In the genomic region with DNA sequence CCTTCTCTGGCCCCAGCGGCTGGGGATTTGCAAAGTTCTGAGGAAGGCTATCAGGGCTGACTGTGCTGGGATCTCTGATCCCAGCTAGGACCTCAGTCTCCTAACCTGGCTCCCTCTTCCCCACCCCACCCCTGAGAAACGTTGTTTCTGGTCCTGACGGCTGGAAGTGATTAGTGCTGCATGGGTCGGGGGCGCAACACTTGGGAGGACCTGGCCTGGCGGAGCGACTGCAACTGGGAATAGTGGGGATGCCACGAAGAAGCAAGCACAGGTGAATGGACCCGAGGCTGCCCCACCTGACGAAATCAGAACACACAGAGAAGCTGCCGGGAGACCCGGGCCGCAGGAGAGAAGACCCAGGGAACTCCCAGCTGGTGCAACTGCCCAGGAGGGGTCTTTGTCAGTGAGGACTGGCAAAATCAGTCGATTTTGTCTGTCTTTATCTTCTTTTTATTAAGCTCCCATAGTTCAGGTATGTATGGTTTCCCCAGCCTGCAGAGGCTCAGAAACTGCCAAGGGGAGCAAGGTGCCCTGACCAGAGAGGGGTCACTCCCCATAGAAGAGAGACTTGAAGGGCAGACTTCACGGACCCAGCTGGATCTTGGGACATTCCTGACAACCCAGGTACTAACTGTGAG, we compare ENCODE assay signal across 16 cellular contexts. TPM values are rescaled to one million over a fixed set of nuclear protein-coding genes. Genes with fewer than 3 reads are reported as not detected.
DNase-seq lines count a peak whose midpoint lies in the region; ATAC-seq, FAIRE-seq and TF ChIP-seq lines count a peak whose summit lies in the region.
"Had no signal": no experiment of that assay in that cellular context is flagged by ENCODE, and none has a peak within 500 bp of the region (broad histone marks: within the 10 kb centered on the region; RNA-seq: fewer than 3 reads in every experiment).

No MANE protein-coding gene starts in this region.

- no peak for FAIRE-seq in GM12878 (lab: Jason Lieb, UNC)

- no peaks in the 10 kb centered on the region for H4K20me1 ChIP-seq in GM12878 (ENCODE audit: control insufficient read depth, insufficient read depth)

- TF ChIP-seq RAD21 in GM12878 (IDR thresholded peaks at IDR 0.05; ENCODE audit: insufficient read depth, low read depth, low read length), result no peak

- TF ChIP-seq CTCF in left ventricle myocardium inferior (IDR thresholded peaks at IDR 0.05; ENCODE audit: borderline replicate concordance), result no peak
- TF ChIP-seq CTCF in heart right ventricle (IDR thresholded peaks at IDR 0.05), result no peak
- no peak for TF ChIP-seq CTCF in GM12878 (IDR thresholded peaks at IDR 0.05 in 2 of 3, conservative IDR thresholded peaks at IDR 0.05 in 1 of 3; ENCODE audit: control insufficient read depth in 2 of 3, extremely low read depth in 1 of 3, insufficient read depth in 1 of 3, low read depth in 3 of 3, low read length in 3 of 3)

- H3K27me3 ChIP-seq in left ventricle myocardium inferior (ENCODE audit: low read depth) (peaks cover 85% of the 10 kb centered on the region), heart right ventricle (peaks cover 9 to 74% (median 66%) of the 10 kb centered on the region in 7 donors), GM12878 (replicated peaks in 1 of 2; ENCODE audit: control insufficient read depth in 2 of 2, insufficient read depth in 2 of 2, low read length in 1 of 2) (peaks cover 15 to 25% of the 10 kb centered on the region in 2 experiments; a peak in 3 of 4 replicates)
- H3K27me3 ChIP-seq: Peyer's patch had no signal

- WGBS in heart right ventricle, 2 donors, result 36 to 42% methylated on average over 15 of the region's 15 CpGs
- 83% methylated on average over 15 of the region's 15 CpGs for WGBS in GM12878 (ENCODE audit: insufficient coverage, insufficient replicate concordance, low lambda C conversion rate, missing lambda C conversion rate)
- 21 to 33% methylated on average over 14 to 15 of the region's 15 CpGs for WGBS in mesodermal cell (ENCODE audit: insufficient coverage in 2 of 2), 2 experiments

- no TSS peak for BruUV-seq in GM12878 (replicated peaks; lab: Mats Ljungman, UMichigan)

- H3K79me2 ChIP-seq in GM12878 (ENCODE audit: control insufficient read depth, insufficient read depth, low read length), result no peaks in the 10 kb centered on the region
- H3K79me2 ChIP-seq: parathyroid adenoma had no signal

- TF ChIP-seq EP300 in GM12878 (IDR thresholded peaks at IDR 0.05; ENCODE audit: borderline replicate concordance in 1 of 2, control insufficient read depth in 1 of 2, low read depth in 2 of 2, low read length in 2 of 2), result no peak

- POLR2A ChIA-PET in GM12878 (lab: Charles Lee) (interaction anchor here (1.1 kb wide), 1 partner anchor 29 kb away, joined by 3 read pairs; a partner anchor contains a TSS), HEK293T (lab: Yijun Ruan, JAX) (interaction anchor here (1.0 to 2.9 kb wide), 4 partner anchors 9 to 31 kb away, joined by 3 to 18 read pairs (median 7); a partner anchor contains a TSS)

- no peak overlapping the region for H3K27ac ChIP-seq in left ventricle myocardium inferior (replicated peaks)
- no peak overlapping the region for H3K27ac ChIP-seq in heart right ventricle
- no peak overlapping the region for H3K27ac ChIP-seq in GM12878 (ENCODE audit: control insufficient read depth, insufficient read depth)
- no peak overlapping the region for H3K27ac ChIP-seq in mesodermal cell (ENCODE audit: low read depth, low read length, severe bottlenecking)
- H3K27ac ChIP-seq: dorsolateral prefrontal cortex, parathyroid adenoma had no signal

- TF ChIP-seq POLR2A in GM12878 (IDR thresholded peaks at IDR 0.05; ENCODE audit: low read depth, low read length), result no peak

- CTCF ChIA-PET in GM12878 (lab: Yijun Ruan, JAX) (interaction anchor here (1.4 to 13.9 kb wide), 4 partner anchors 17 to 87 kb away, joined by 4 to 231 read pairs (median 84); a partner anchor contains a TSS), HEK293T (lab: Yijun Ruan, JAX) (no interaction called here)

- no peak for ATAC-seq in heart right ventricle
- no peak for ATAC-seq in GM12878
- no peak for ATAC-seq in HG03442 (IDR thresholded peaks at IDR 0.05; ENCODE audit: unreplicated experiment)

- H2AFZ ChIP-seq in GM12878 (ENCODE audit: control insufficient read depth, low read depth, low read length), result no peak overlapping the region

- peaks cover 8% of the 10 kb centered on the region for H3K36me3 ChIP-seq in left ventricle myocardium inferior
- H3K36me3 ChIP-seq in heart right ventricle, result peaks cover 0 to 8% (median 0%) of the 10 kb centered on the region in 9 donors
- H3K36me3 ChIP-seq in GM12878 (ENCODE audit: control insufficient read depth in 2 of 2, insufficient read depth in 2 of 2, low read length in 1 of 2), result no peaks in the 10 kb centered on the region
- peaks cover 11% of the 10 kb centered on the region for H3K36me3 ChIP-seq in mesodermal cell (ENCODE audit: control insufficient read depth, insufficient read depth, low read length)

- in situ Hi-C loops in GM12878 (cut with MboI), result no loop called here

- no peak overlapping the region for H3K9ac ChIP-seq in GM12878 (ENCODE audit: control insufficient read depth, insufficient read depth, low read length)
- H3K9ac ChIP-seq: parathyroid adenoma had no signal

- SMC1A ChIA-PET in GM12878 (lab: Charles Lee; ENCODE audit: uncharacterized antibody, unreplicated experiment), result interaction anchor here (0.9 to 7.0 kb wide), 5 partner anchors 10 to 86 kb away, joined by 3 to 71 read pairs (median 4); a partner anchor contains a TSS

- H3K9me3 ChIP-seq in left ventricle myocardium inferior (replicated peaks), result no peaks in the 10 kb centered on the region
- no peaks in the 10 kb centered on the region for H3K9me3 ChIP-seq in heart right ventricle
- H3K9me3 ChIP-seq in GM12878 (replicated peaks; ENCODE audit: control insufficient read depth, insufficient read depth, low read length), result no peaks in the 10 kb centered on the region
- H3K9me3 ChIP-seq in mesodermal cell (ENCODE audit: control insufficient read depth, low read length), result no peaks in the 10 kb centered on the region
- H3K9me3 ChIP-seq: HAP-1, Peyer's patch had no signal

- H3K4me1 ChIP-seq in left ventricle myocardium inferior, result peaks cover 60% of the 10 kb centered on the region
- peaks cover 11 to 63% (median 48%) of the 10 kb centered on the region in 9 donors for H3K4me1 ChIP-seq in heart right ventricle
- peaks cover 15% of the 10 kb centered on the region for H3K4me1 ChIP-seq in GM12878 (ENCODE audit: control insufficient read depth, insufficient read depth, low read length)
- peaks cover 21% of the 10 kb centered on the region for H3K4me1 ChIP-seq in mesodermal cell (ENCODE audit: control insufficient read depth, insufficient read depth, low read length, poor library complexity, severe bottlenecking)
- H3K4me1 ChIP-seq: HAP-1 had no signal

- H3K4me3 ChIP-seq in left ventricle myocardium inferior (peak overlapping the region; percentile 50), heart right ventricle (peak overlapping the region in 3 of 10 donors; percentile 34 to 42 (median 40)), GM12878 (no peak overlapping the region), mesodermal cell (ENCODE audit: extremely low read depth, insufficient read depth, low read length, poor library complexity, severe bottlenecking) (peak overlapping the region; percentile 39)
- H3K4me3 ChIP-seq: HAP-1 had no signal

- no peak overlapping the region for H3K4me2 ChIP-seq in GM12878 (ENCODE audit: control insufficient read depth, insufficient read depth)

- DNase-seq in left ventricle myocardium inferior, result no peak
- DNase-seq in heart right ventricle, result no peak
- no peak for DNase-seq in GM12878 (ENCODE audit: low read depth, low spot score)
- no peak for DNase-seq in HEK293T (ENCODE audit: extremely low spot score)
- no peak for DNase-seq in SIG-M5 treated with dmso at 0.1 percent for 504 hours (lab: John Stamatoyannopoulos, UW; ENCODE audit: unreplicated experiment)
- DNase-seq in head of caudate nucleus, result no peak
- DNase-seq: dorsolateral prefrontal cortex; NCI-H1105 treated with DMSO at 0.1 percent for 48 hours; NCI-H446 treated with DMSO at 0.1 percent for 48 hours; stimulated activated CD4-positive, alpha-beta T cell treated with anti-CD3 and anti-CD28 coated beads, Interleukin-1b, Interleukin-23, amount 100 ng/mL, for 48 hours had no signal

- RAD21 ChIA-PET in GM12878 (lab: Charles Lee; ENCODE audit: unreplicated experiment), result interaction anchor here (1.1 to 2.6 kb wide), 4 partner anchors 16 to 89 kb away, joined by 4 to 10 read pairs (median 6); a partner anchor contains a TSS

- intact Hi-C loops in left ventricle myocardium inferior (cut with micrococcal nuclease) (no loop called here), heart right ventricle (cut with DNase I) (loop anchor here in 3 of 10 donors (5.0 kb wide), 1 partner anchor 87 kb away; no protein-coding TSS in a partner anchor), GM12878 (cut with micrococcal nuclease; ENCODE audit: unreplicated experiment) (no loop called here), head of caudate nucleus (cut with DNase I) (no loop called here)

RNA-seq across cellular contexts. Expression of a gene that starts 0.7 kb away (rescaled TPM):
- 0.25 TPM for total RNA-seq in left ventricle myocardium inferior
- 1 to 10 TPM in 2 of 10 donors, under 1 TPM in 6, not detected in 2; 0.17 to 1.5 (median 0.39) TPM for total RNA-seq in heart right ventricle
- polyA plus RNA-seq in heart right ventricle, result under 1 TPM; 0.44 to 0.64 TPM
- 4.3 and 4.6 TPM in 2 replicates for total RNA-seq in GM12878 (2013; cell fraction: nucleolus; rRNA removed)
- 0.98 and 4.0 TPM in 2 replicates for total RNA-seq in GM12878 (2014; rRNA removed)
- total RNA-seq in GM12878 (2014; rRNA removed; fragmentation: Illumina TruSeq; extraction: Trizol), result 0.22 and 0.46 TPM in 2 replicates
- 0.88 and 1.2 TPM in 2 replicates for total RNA-seq in GM12878 (2021)
- not detected for polyA plus RNA-seq in GM12878 (2011; ENCODE audit: low read depth)
- 0.13 and 0.15 TPM in 2 replicates for polyA plus RNA-seq in GM12878 (2011; rRNA removed)
- 0.15 and 0.30 TPM in 2 replicates for polyA plus RNA-seq in GM12878 (2011; cell fraction: cytosol; rRNA removed)
- polyA plus RNA-seq in GM12878 (2011; cell fraction: nucleus; rRNA removed), result 0.57 and 1.2 TPM in 2 replicates
- 0.49 and 0.74 TPM in 2 replicates for polyA plus RNA-seq in GM12878 (2012)
- polyA plus RNA-seq in GM12878 (2014; fragmentation: Illumina TruSeq; extraction: Trizol), result 0.32 and 0.89 TPM in 2 replicates
- under 1 TPM; 0.08 to 0.09 TPM for polyA plus RNA-seq in GM12878 (2014; fragmentation: Nextera tagmentation; extraction: Ambion mirVana)
- 1.3 and 1.4 TPM in 2 replicates for polyA plus RNA-seq in GM12878 (2014; rRNA removed)
- polyA plus RNA-seq in GM12878 (2016; fragmentation: Nextera tagmentation; extraction: Ambion mirVana), result under 1 TPM; 0.20 to 0.88 TPM
- 0.46 TPM in 1 of 2 replicates, not detected in the other for polyA minus RNA-seq in GM12878 (2011; rRNA and poly(A)+ RNA removed)
- not detected in 2 replicates for polyA minus RNA-seq in GM12878 (2011; cell fraction: cytosol; rRNA and poly(A)+ RNA removed)
- 1.5 and 1.8 TPM in 2 replicates for polyA minus RNA-seq in GM12878 (2011; cell fraction: nucleus; rRNA and poly(A)+ RNA removed)
- 1.9 TPM for polyA plus RNA-seq in mesodermal cell (2013, experiment 1 of 2)
- 0.76 TPM for polyA plus RNA-seq in mesodermal cell (2013, experiment 2 of 2)

RNA-seq across cellular contexts. Expression of a gene that starts 7.4 kb away (rescaled TPM):
- total RNA-seq in left ventricle myocardium inferior, result 20.2 TPM
- total RNA-seq in heart right ventricle, result 10 to 100 TPM; 10.7 to 27.4 (median 14.9) TPM
- polyA plus RNA-seq in heart right ventricle, result 10 to 100 TPM; 21.8 to 27.7 TPM
- total RNA-seq in GM12878 (2013; cell fraction: nucleolus; rRNA removed), result 16.4 and 81.1 TPM in 2 replicates
- 26.6 and 27.4 TPM in 2 replicates for total RNA-seq in GM12878 (2014; rRNA removed)
- total RNA-seq in GM12878 (2014; rRNA removed; fragmentation: Illumina TruSeq; extraction: Trizol), result 23.1 and 23.4 TPM in 2 replicates
- total RNA-seq in GM12878 (2021), result 25.8 and 27.4 TPM in 2 replicates
- 10.0 TPM for polyA plus RNA-seq in GM12878 (2011; ENCODE audit: low read depth)
- polyA plus RNA-seq in GM12878 (2011; rRNA removed), result 23.9 and 36.3 TPM in 2 replicates
- 42.4 and 49.0 TPM in 2 replicates for polyA plus RNA-seq in GM12878 (2011; cell fraction: cytosol; rRNA removed)
- polyA plus RNA-seq in GM12878 (2011; cell fraction: nucleus; rRNA removed), result 38.4 TPM in 2 replicates
- polyA plus RNA-seq in GM12878 (2012), result 20.6 and 26.3 TPM in 2 replicates
- polyA plus RNA-seq in GM12878 (2014; fragmentation: Illumina TruSeq; extraction: Trizol), result 23.0 and 25.9 TPM in 2 replicates
- 10 to 100 TPM; 42.5 to 50.8 TPM for polyA plus RNA-seq in GM12878 (2014; fragmentation: Nextera tagmentation; extraction: Ambion mirVana)
- polyA plus RNA-seq in GM12878 (2014; rRNA removed), result 27.6 and 28.1 TPM in 2 replicates
- 10 to 100 TPM; 25.6 to 27.4 TPM for polyA plus RNA-seq in GM12878 (2016; fragmentation: Nextera tagmentation; extraction: Ambion mirVana)
- polyA minus RNA-seq in GM12878 (2011; rRNA and poly(A)+ RNA removed), result 38.1 and 42.1 TPM in 2 replicates
- 16.4 and 21.1 TPM in 2 replicates for polyA minus RNA-seq in GM12878 (2011; cell fraction: cytosol; rRNA and poly(A)+ RNA removed)
- 11.6 and 20.5 TPM in 2 replicates for polyA minus RNA-seq in GM12878 (2011; cell fraction: nucleus; rRNA and poly(A)+ RNA removed)
- polyA plus RNA-seq in mesodermal cell (2013, experiment 1 of 2), result 14.5 TPM
- 12.7 TPM for polyA plus RNA-seq in mesodermal cell (2013, experiment 2 of 2)

RNA-seq across cellular contexts. Expression of a gene that starts 14.2 kb away (rescaled TPM):
- total RNA-seq in left ventricle myocardium inferior (not detected), heart right ventricle (not detected), GM12878 (2014; rRNA removed) (3.2 and 3.7 TPM in 2 replicates), GM12878 (2014; rRNA removed; fragmentation: Illumina TruSeq; extraction: Trizol) (1.3 and 1.4 TPM in 2 replicates), GM12878 (2021) (5.3 and 5.5 TPM in 2 replicates)
- polyA plus RNA-seq in heart right ventricle (not detected), GM12878 (2011; rRNA removed) (not detected in 2 replicates), GM12878 (2014; fragmentation: Illumina TruSeq; extraction: Trizol) (0.11 and 0.90 TPM in 2 replicates), GM12878 (2014; fragmentation: Nextera tagmentation; extraction: Ambion mirVana) (under 1 TPM; 0.06 to 0.13 TPM), GM12878 (2014; rRNA removed) (4.4 and 5.7 TPM in 2 replicates), GM12878 (2016; fragmentation: Nextera tagmentation; extraction: Ambion mirVana) (1 to 10 TPM; 3.6 to 3.8 TPM)
- not detected in 2 replicates for total RNA-seq in GM12878 (2013; cell fraction: nucleolus; rRNA removed)
- polyA plus RNA-seq in GM12878 (2011; ENCODE audit: low read depth), result not detected
- polyA plus RNA-seq in GM12878 (2011; cell fraction: cytosol; rRNA removed), result not detected in 2 replicates
- polyA plus RNA-seq in GM12878 (2011; cell fraction: nucleus; rRNA removed), result not detected in 2 replicates
- 0.17 and 0.42 TPM in 2 replicates for polyA plus RNA-seq in GM12878 (2012)
- not detected in 2 replicates for polyA minus RNA-seq in GM12878 (2011; rRNA and poly(A)+ RNA removed)
- polyA minus RNA-seq in GM12878 (2011; cell fraction: cytosol; rRNA and poly(A)+ RNA removed), result not detected in 2 replicates
- polyA minus RNA-seq in GM12878 (2011; cell fraction: nucleus; rRNA and poly(A)+ RNA removed), result not detected in 2 replicates
- 0.77 TPM for polyA plus RNA-seq in mesodermal cell (2013, experiment 1 of 2)
- not detected for polyA plus RNA-seq in mesodermal cell (2013, experiment 2 of 2)
- total RNA-seq: HT1080 had no signal

RNA-seq across cellular contexts. Expression of a gene that starts 17.2 kb away (rescaled TPM):
- total RNA-seq in left ventricle myocardium inferior, result 9.5 TPM
- total RNA-seq in heart right ventricle, result 10 to 100 TPM in 5 of 10 donors, 1 to 10 TPM in 5; 7.2 to 12.1 (median 9.4) TPM
- 10 to 100 TPM in 1 of 2 donors, 1 to 10 TPM in 1; 8.4 to 18.7 TPM for polyA plus RNA-seq in heart right ventricle
- total RNA-seq in GM12878 (2013; cell fraction: nucleolus; rRNA removed), result 49.7 and 59.4 TPM in 2 replicates
- 19.2 and 19.6 TPM in 2 replicates for total RNA-seq in GM12878 (2014; rRNA removed)
- total RNA-seq in GM12878 (2014; rRNA removed; fragmentation: Illumina TruSeq; extraction: Trizol), result 13.5 and 14.3 TPM in 2 replicates
- 27.3 and 30.5 TPM in 2 replicates for total RNA-seq in GM12878 (2021)
- polyA plus RNA-seq in GM12878 (2011; ENCODE audit: low read depth), result 10.8 TPM
- polyA plus RNA-seq in GM12878 (2011; rRNA removed), result 19.6 and 27.8 TPM in 2 replicates
- polyA plus RNA-seq in GM12878 (2011; cell fraction: cytosol; rRNA removed), result 33.2 and 37.2 TPM in 2 replicates
- 134 and 151 TPM in 2 replicates for polyA plus RNA-seq in GM12878 (2011; cell fraction: nucleus; rRNA removed)
- 19.7 and 22.2 TPM in 2 replicates for polyA plus RNA-seq in GM12878 (2012)
- 21.5 and 26.1 TPM in 2 replicates for polyA plus RNA-seq in GM12878 (2014; fragmentation: Illumina TruSeq; extraction: Trizol)
- polyA plus RNA-seq in GM12878 (2014; fragmentation: Nextera tagmentation; extraction: Ambion mirVana), result 1 to 10 TPM; 6.5 to 7.2 TPM
- 32.7 and 34.9 TPM in 2 replicates for polyA plus RNA-seq in GM12878 (2014; rRNA removed)
- 10 to 100 TPM; 25.7 to 27.7 TPM for polyA plus RNA-seq in GM12878 (2016; fragmentation: Nextera tagmentation; extraction: Ambion mirVana)
- polyA minus RNA-seq in GM12878 (2011; rRNA and poly(A)+ RNA removed), result 19.7 and 27.5 TPM in 2 replicates
- polyA minus RNA-seq in GM12878 (2011; cell fraction: cytosol; rRNA and poly(A)+ RNA removed), result 6.1 and 8.0 TPM in 2 replicates
- 25.3 and 35.9 TPM in 2 replicates for polyA minus RNA-seq in GM12878 (2011; cell fraction: nucleus; rRNA and poly(A)+ RNA removed)
- 17.0 TPM for polyA plus RNA-seq in mesodermal cell (2013, experiment 1 of 2)
- 16.1 TPM for polyA plus RNA-seq in mesodermal cell (2013, experiment 2 of 2)

RNA-seq across cellular contexts. Expression of a gene that starts 17.3 kb away (rescaled TPM):
- total RNA-seq in left ventricle myocardium inferior (5.6 TPM), heart right ventricle (10 to 100 TPM in 1 of 10 donors, 1 to 10 TPM in 9; 2.3 to 11.7 (median 5.5) TPM), GM12878 (2014; rRNA removed) (16.3 and 16.9 TPM in 2 replicates), GM12878 (2014; rRNA removed; fragmentation: Illumina TruSeq; extraction: Trizol) (10.6 and 10.9 TPM in 2 replicates), GM12878 (2021) (7.6 and 15.7 TPM in 2 replicates)
- polyA plus RNA-seq in heart right ventricle (10 to 100 TPM in 1 of 2 donors, 1 to 10 TPM in 1; 3.2 to 13.2 TPM), GM12878 (2011; rRNA removed) (2.2 and 5.0 TPM in 2 replicates), GM12878 (2014; fragmentation: Illumina TruSeq; extraction: Trizol) (5.2 and 7.1 TPM in 2 replicates), GM12878 (2014; fragmentation: Nextera tagmentation; extraction: Ambion mirVana) (1 to 10 TPM in 1 of 2 experiments, under 1 TPM in 1; 0.93 to 1.5 TPM), GM12878 (2014; rRNA removed) (12.5 and 14.8 TPM in 2 replicates), GM12878 (2016; fragmentation: Nextera tagmentation; extraction: Ambion mirVana) (1 to 10 TPM; 8.2 to 9.9 TPM)
- total RNA-seq in GM12878 (2013; cell fraction: nucleolus; rRNA removed), result 77.0 and 88.9 TPM in 2 replicates
- 2.5 TPM for polyA plus RNA-seq in GM12878 (2011; ENCODE audit: low read depth)
- 4.2 and 6.1 TPM in 2 replicates for polyA plus RNA-seq in GM12878 (2011; cell fraction: cytosol; rRNA removed)
- polyA plus RNA-seq in GM12878 (2011; cell fraction: nucleus; rRNA removed), result 16.3 and 24.7 TPM in 2 replicates
- 4.5 TPM in 2 replicates for polyA plus RNA-seq in GM12878 (2012)
- polyA minus RNA-seq in GM12878 (2011; rRNA and poly(A)+ RNA removed), result 19.2 and 38.1 TPM in 2 replicates
- polyA minus RNA-seq in GM12878 (2011; cell fraction: cytosol; rRNA and poly(A)+ RNA removed), result 4.5 and 5.1 TPM in 2 replicates
- polyA minus RNA-seq in GM12878 (2011; cell fraction: nucleus; rRNA and poly(A)+ RNA removed), result 33.6 and 56.7 TPM in 2 replicates
- 6.1 TPM for polyA plus RNA-seq in mesodermal cell (2013, experiment 1 of 2)
- 5.8 TPM for polyA plus RNA-seq in mesodermal cell (2013, experiment 2 of 2)
